Comparison of ENCODE assay signal across 25 cellular contexts in genomic region chr18:74531043-74531442, GRCh38. TPM values are rescaled to one million over a fixed set of nuclear protein-coding genes. Genes with fewer than 3 reads are reported as not detected.
"Had no signal": no experiment of that assay in that cellular context is flagged by ENCODE, and none has a peak within 500 bp of the region (broad histone marks: within the 10 kb centered on the region; RNA-seq: fewer than 3 reads in every experiment).

No MANE protein-coding gene starts in this region.

- H3K27ac ChIP-seq: brain microvascular endothelial cell, foreskin keratinocyte, heart left ventricle, suprapubic skin, tibial artery had no signal

- H3K27me3 ChIP-seq: brain microvascular endothelial cell, heart left ventricle, suprapubic skin, tibial artery had no signal

- H3K36me3 ChIP-seq: brain microvascular endothelial cell, heart left ventricle, suprapubic skin, tibial artery had no signal

- H3K4me1 ChIP-seq: foreskin keratinocyte, heart left ventricle, suprapubic skin, tibial artery had no signal

- H3K4me3 ChIP-seq: heart left ventricle, suprapubic skin, tibial artery had no signal

- DNase-seq: activated CD4-positive, alpha-beta T cell treated with anti-CD3 and anti-CD28 coated beads for 36 hours; activated CD4-positive, alpha-beta T cell treated with anti-CD3 and anti-CD28 coated beads, Interleukin-2, amount 50 U/mL, for 4 hours; activated CD4-positive, CD25-positive, alpha-beta regulatory T cell; activated gamma-delta T cell treated with Interleukin-2 at 50 U/mL for 16 hours; activated naive CD4-positive, alpha-beta T cell treated with anti-CD3 and anti-CD28 coated beads, Interleukin-2, amount 50 U/mL, for 16 hours; activated T-cell treated with anti-CD3 and anti-CD28 coated beads for 4 hours; amniotic stem cell; brain microvascular endothelial cell; central memory CD4-positive, alpha-beta T cell; foreskin keratinocyte; heart left ventricle; left colon; midbrain; naive thymus-derived CD8-positive, alpha-beta T cell; nucleus accumbens; stimulated activated CD4-positive, alpha-beta T cell treated with anti-CD3 and anti-CD28 coated beads, Interleukin-1b, Interleukin-23, amount 100 ng/mL, for 48 hours; stimulated activated CD4-positive, alpha-beta T cell treated with anti-CD3 and anti-CD28 coated beads, Interleukin-4, amount 100 ng/mL, for 4 hours; stimulated activated CD8-positive, alpha-beta memory T cell treated with anti-CD3 and anti-CD28 coated beads, Interleukin-4, amount 100 ng/mL, for 48 hours; stimulated activated naive CD8-positive, alpha-beta T cell treated with anti-CD3 and anti-CD28 coated beads, Interleukin-15, amount 100 ng/mL, for 72 hours had no signal

RNA-seq across cellular contexts. Expression of gene CNDP1, which starts 3.3 kb away (rescaled TPM):
- total RNA-seq: activated CD4-positive, alpha-beta T cell treated with anti-CD3 and anti-CD28 coated beads for 36 hours; activated T-helper 1 cell treated with anti-CD3 and anti-CD28 coated beads, Interleukin-12 subunit alpha, Interleukin-12 subunit beta, Interleukin-2, Interleukin-4 antibody, amounts not matched to agents 30 ng/mL and 10 ng/mL and 1 ng/mL, durations not matched to agents 14 hours and 24 hours and 36 hours; astrocyte; esophagus mucosa; foreskin keratinocyte; heart left ventricle; left colon; naive thymus-derived CD8-positive, alpha-beta T cell; T-helper 1 cell treated with Interleukin-12 subunit alpha and Interleukin-12 subunit beta and Interleukin-4 antibody, amounts not matched to agents 30 ng/mL and 1 ng/mL, for 36 hours had no signal
